In genomic region chr18:32552421-32553030, GRCh38 we compare ENCODE assay signal across 9 cellular contexts.
DNase-seq lines count a peak whose midpoint lies in the region; ATAC-seq and TF ChIP-seq lines count a peak whose summit lies in the region.
"Had no signal": no experiment of that assay in that cellular context is flagged by ENCODE, and none has a peak within 500 bp of the region (broad histone marks: within the 10 kb centered on the region; RNA-seq: fewer than 3 reads in every experiment).

No MANE protein-coding gene starts in this region.

- no peak overlapping the region for H3K4me3 Mint-ChIP-seq in activated CD8-positive, alpha-beta T cell treated with anti-CD3 and anti-CD28 coated beads, Interleukin-2, amount 10 ng/mL, durations not matched to agents 7 days and 5 days
- H3K4me3 Mint-ChIP-seq in naive thymus-derived CD8-positive, alpha-beta T cell = no peak overlapping the region
- H3K4me3 Mint-ChIP-seq: activated naive CD8-positive, alpha-beta T cell had no signal

- DNase-seq in COLO829 (ENCODE audit: low spot score) = peak; percentile 68
- peak; percentile 64 for DNase-seq in NCI-H82 treated with DMSO at 0.1 percent for 48 hours (lab: John Stamatoyannopoulos, UW; ENCODE audit: unreplicated experiment)
- peak; percentile 70 for DNase-seq in activated CD8-positive, alpha-beta T cell treated with anti-CD3 and anti-CD28 coated beads, Interleukin-2, amount 10 ng/mL, durations not matched to agents 7 days and 5 days
- peak; percentile 61 to 79 for DNase-seq in erythroblast (lab: John Stamatoyannopoulos, UW)
- DNase-seq in naive thymus-derived CD8-positive, alpha-beta T cell = peak; percentile 6 to 78 (median 54)
- peak in 26 of 49 donors; percentile 1 to 54 (median 18) for DNase-seq in substantia nigra (lab: John Stamatoyannopoulos, UW)

- POLR2A ChIA-PET in activated CD8-positive, alpha-beta T cell treated with anti-CD3 and anti-CD28 coated beads, Interleukin-2, amount 10 ng/mL, durations not matched to agents 7 days and 5 days (lab: Charles Lee) = no interaction called here
- POLR2A ChIA-PET in naive thymus-derived CD8-positive, alpha-beta T cell (lab: Charles Lee) = interaction anchor here (0.6 kb wide), 1 partner anchor 416 kb away, joined by 5 read pairs; no protein-coding TSS in a partner anchor

- H3K27ac ChIP-seq in substantia nigra (ENCODE audit: low read depth, low read length, poor library complexity, severe bottlenecking) = no peak overlapping the region

- H3K27me3 Mint-ChIP-seq in activated CD8-positive, alpha-beta T cell treated with anti-CD3 and anti-CD28 coated beads, Interleukin-2, amount 10 ng/mL, durations not matched to agents 7 days and 5 days (ENCODE audit: low read depth) = peaks cover 4% of the 10 kb centered on the region
- peaks cover 2 to 41% (median 7%) of the 10 kb centered on the region in 5 donors for H3K27me3 Mint-ChIP-seq in naive thymus-derived CD8-positive, alpha-beta T cell

- H3K36me3 Mint-ChIP-seq in activated CD8-positive, alpha-beta T cell treated with anti-CD3 and anti-CD28 coated beads, Interleukin-2, amount 10 ng/mL, durations not matched to agents 7 days and 5 days (ENCODE audit: low read depth) = no peaks in the 10 kb centered on the region
- no peaks in the 10 kb centered on the region for H3K36me3 Mint-ChIP-seq in naive thymus-derived CD8-positive, alpha-beta T cell
- H3K36me3 Mint-ChIP-seq: activated naive CD8-positive, alpha-beta T cell had no signal

- no peaks in the 10 kb centered on the region for H3K4me1 Mint-ChIP-seq in activated CD8-positive, alpha-beta T cell treated with anti-CD3 and anti-CD28 coated beads, Interleukin-2, amount 10 ng/mL, durations not matched to agents 7 days and 5 days (ENCODE audit: low read depth)
- H3K4me1 Mint-ChIP-seq in naive thymus-derived CD8-positive, alpha-beta T cell = peaks cover 0 to 2% (median 0%) of the 10 kb centered on the region in 4 donors

- peak; percentile 88 for ATAC-seq in GM19395 (IDR thresholded peaks at IDR 0.05; ENCODE audit: unreplicated experiment)
- ATAC-seq in HG03460 (IDR thresholded peaks at IDR 0.05; ENCODE audit: unreplicated experiment) = peak; percentile 82
- ATAC-seq in activated CD8-positive, alpha-beta T cell treated with anti-CD3 and anti-CD28 coated beads, Interleukin-2, amount 10 ng/mL, durations not matched to agents 7 days and 5 days = peak; percentile 74
- peak; percentile 64 to 77 for ATAC-seq in naive thymus-derived CD8-positive, alpha-beta T cell

- no peaks in the 10 kb centered on the region for H3K9me3 Mint-ChIP-seq in activated CD8-positive, alpha-beta T cell treated with anti-CD3 and anti-CD28 coated beads, Interleukin-2, amount 10 ng/mL, durations not matched to agents 7 days and 5 days (ENCODE audit: insufficient read depth)
- H3K9me3 Mint-ChIP-seq in naive thymus-derived CD8-positive, alpha-beta T cell = no peaks in the 10 kb centered on the region

- no peak for TF ChIP-seq POLR2A in erythroblast (IDR thresholded peaks at IDR 0.05; ENCODE audit: low read length)

- CTCF ChIA-PET in activated CD8-positive, alpha-beta T cell treated with anti-CD3 and anti-CD28 coated beads, Interleukin-2, amount 10 ng/mL, durations not matched to agents 7 days and 5 days (lab: Charles Lee) = interaction anchor here (0.6 to 6.8 kb wide), 9 partner anchors 11 to 400 kb away, joined by 3 to 68 read pairs (median 4); partner anchors contain the start of gene GAREM1

- H3K27ac Mint-ChIP-seq in activated CD8-positive, alpha-beta T cell treated with anti-CD3 and anti-CD28 coated beads, Interleukin-2, amount 10 ng/mL, durations not matched to agents 7 days and 5 days = no peak overlapping the region
- H3K27ac Mint-ChIP-seq in naive thymus-derived CD8-positive, alpha-beta T cell = no peak overlapping the region
- H3K27ac Mint-ChIP-seq: activated naive CD8-positive, alpha-beta T cell had no signal

Comparison
In these comparisons a context has a peak if more than half of its experiments do, and no peak if none do; other contexts are left out.
1. DNase-seq: peak in every context shown above with its lines; median percentile 70 in activated CD8-positive, alpha-beta T cell treated with anti-CD3 and anti-CD28 coated beads, Interleukin-2, amount 10 ng/mL, durations not matched to agents 7 days and 5 days; 70 in erythroblast; 68 in COLO829; 64 in NCI-H82 treated with DMSO at 0.1 percent for 48 hours; 54 in naive thymus-derived CD8-positive, alpha-beta T cell; 18 in substantia nigra.